In the genomic region with DNA sequence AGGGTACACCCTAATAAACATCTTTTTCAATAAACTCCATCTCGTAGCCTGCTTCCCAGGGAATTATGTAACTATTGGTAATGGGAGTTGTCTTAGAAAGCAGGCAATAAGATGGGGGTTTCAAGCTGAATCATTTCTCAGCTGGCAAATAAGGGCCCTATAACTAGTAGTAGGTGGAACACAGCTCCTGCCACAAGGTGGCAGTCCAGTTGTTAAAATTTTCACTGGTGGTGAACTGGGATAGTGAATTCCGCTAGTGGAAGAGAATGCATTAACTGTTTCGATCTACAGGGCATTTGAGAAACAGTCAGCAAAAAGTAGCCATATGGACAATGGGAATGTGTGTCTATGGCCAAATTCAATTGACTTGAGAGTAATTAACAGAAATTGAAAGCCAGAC, we compare ENCODE assay signal across 21 cellular contexts. TPM values are rescaled to one million over a fixed set of nuclear protein-coding genes. Genes with fewer than 3 reads are reported as not detected.
A peak's percentile ranks its signal among the peaks of the same experiment; 100 is the strongest.
DNase-seq lines count a peak whose midpoint lies in the region; ATAC-seq and TF ChIP-seq lines count a peak whose summit lies in the region.
"Had no signal": no experiment of that assay in that cellular context is flagged by ENCODE, and none has a peak within 500 bp of the region (broad histone marks: within the 10 kb centered on the region; RNA-seq: fewer than 3 reads in every experiment).

No MANE protein-coding gene starts in this region.

- no peak overlapping the region for H3K4me3 Mint-ChIP-seq in activated T-cell treated with anti-CD3 and anti-CD28 coated beads, Interleukin-2, amount 50 U/mL, for 4 hours
- H3K4me3 Mint-ChIP-seq: activated B cell treated with CpG ODN at 0.5 μM for 24 hours; activated CD4-positive, alpha-beta memory T cell treated with anti-CD3 and anti-CD28 coated beads for 36 hours; CD8-positive, alpha-beta memory T cell; stimulated activated effector memory CD8-positive, alpha-beta T cell treated with anti-CD3 and anti-CD28 coated beads, Interleukin-12 subunit alpha, Interleukin-12 subunit beta, amount 100 ng/mL, for 72 hours; T-helper 1 cell treated with Interleukin-12 subunit alpha and Interleukin-12 subunit beta and Interleukin-4 antibody, amounts not matched to agents 30 μg/mL and 1 μg/mL, for 36 hours had no signal

- H2AFZ ChIP-seq in OCI-LY7 (ENCODE audit: low read length): no peak overlapping the region

- ATAC-seq in foreskin keratinocyte: no peak
- no peak for ATAC-seq in activated T-cell treated with anti-CD3 and anti-CD28 coated beads, Interleukin-2, amount 50 U/mL, for 4 hours
- ATAC-seq: HepG2; stimulated activated effector memory CD8-positive, alpha-beta T cell treated with anti-CD3 and anti-CD28 coated beads, Interleukin-12 subunit alpha, Interleukin-12 subunit beta, amount 100 ng/mL, for 72 hours had no signal

- no peak overlapping the region for H3K4me2 ChIP-seq in OCI-LY7 (ENCODE audit: low read length)

- no peaks in the 10 kb centered on the region for H3K36me3 ChIP-seq in OCI-LY7 (ENCODE audit: insufficient read depth, low read length)
- H3K36me3 ChIP-seq: brain microvascular endothelial cell, prostate gland had no signal

- H3K9me3 ChIP-seq in OCI-LY7 (ENCODE audit: low read length): 0 out of 2 replicates have a peak, but pooled peaks cover 3% of the 10 kb centered on the region
- H3K9me3 ChIP-seq: prostate gland had no signal

- no peak overlapping the region for H3K27ac ChIP-seq in OCI-LY7 (ENCODE audit: low read depth, low read length, poor library complexity, severe bottlenecking)
- no peak overlapping the region for H3K27ac ChIP-seq in foreskin keratinocyte
- H3K27ac ChIP-seq: brain microvascular endothelial cell, left ventricle myocardium inferior, prostate gland had no signal

- DNase-seq in AG09309 (ENCODE audit: low read depth) (no peak), ELR (ENCODE audit: low read depth) (peak; percentile 3), OCI-LY7 (ENCODE audit: low spot score) (peak; percentile 23), foreskin keratinocyte (no peak), NCI-H510A (lab: John Stamatoyannopoulos, UW) (no peak), NCI-H2171 treated with DMSO at 0.1 percent for 48 hours (lab: John Stamatoyannopoulos, UW) (no peak)
- DNase-seq in activated T-cell treated with anti-CD3 and anti-CD28 coated beads, Interleukin-2, amount 50 U/mL, for 4 hours: no peak
- DNase-seq: activated B cell treated with CpG ODN at 0.5 μM for 24 hours; activated CD4-positive, alpha-beta memory T cell treated with anti-CD3 and anti-CD28 coated beads for 36 hours; activated gamma-delta T cell; brain microvascular endothelial cell; CD8-positive, alpha-beta memory T cell; EL; left ventricle myocardium inferior; NCI-H345; SHP77 had no signal

- H3K4me1 ChIP-seq in OCI-LY7 (ENCODE audit: insufficient read depth, low read length, poor library complexity, severe bottlenecking): no peaks in the 10 kb centered on the region
- no peaks in the 10 kb centered on the region for H3K4me1 ChIP-seq in foreskin keratinocyte
- H3K4me1 ChIP-seq: left ventricle myocardium inferior, prostate gland had no signal

- H4K20me1 ChIP-seq in OCI-LY7 (ENCODE audit: insufficient read depth, low read length): no peaks in the 10 kb centered on the region

- H3K4me3 ChIP-seq in AG09309 (ENCODE audit: control insufficient read depth, low read depth, low read length) (no peak overlapping the region), OCI-LY7 (ENCODE audit: low read depth, low read length, poor library complexity, severe bottlenecking) (no peak overlapping the region)
- H3K4me3 ChIP-seq: left ventricle myocardium inferior, prostate gland had no signal

- H3K27me3 ChIP-seq in foreskin keratinocyte: no peaks in the 10 kb centered on the region
- H3K27me3 ChIP-seq: brain microvascular endothelial cell had no signal

- BruUV-seq in OCI-LY7 (replicated peaks; lab: Mats Ljungman, UMichigan): no TSS peak

- CTCF ChIA-PET in OCI-LY7 (lab: Charles Lee; ENCODE audit: unreplicated experiment): no interaction called here

- no peaks in the 10 kb centered on the region for H3K4me1 Mint-ChIP-seq in activated T-cell treated with anti-CD3 and anti-CD28 coated beads, Interleukin-2, amount 50 U/mL, for 4 hours (ENCODE audit: low read depth)
- H3K4me1 Mint-ChIP-seq: activated B cell treated with CpG ODN at 0.5 μM for 24 hours; CD8-positive, alpha-beta memory T cell; stimulated activated effector memory CD8-positive, alpha-beta T cell treated with anti-CD3 and anti-CD28 coated beads, Interleukin-12 subunit alpha, Interleukin-12 subunit beta, amount 100 ng/mL, for 72 hours had no signal

- H3K27me3 Mint-ChIP-seq in activated T-cell treated with anti-CD3 and anti-CD28 coated beads, Interleukin-2, amount 50 U/mL, for 4 hours (ENCODE audit: low read depth): no peaks in the 10 kb centered on the region
- H3K27me3 Mint-ChIP-seq: activated B cell treated with CpG ODN at 0.5 μM for 24 hours; activated CD4-positive, alpha-beta memory T cell treated with anti-CD3 and anti-CD28 coated beads for 36 hours; CD8-positive, alpha-beta memory T cell had no signal

- no peaks in the 10 kb centered on the region for H3K9me2 ChIP-seq in OCI-LY7 (ENCODE audit: insufficient read depth, low read length)

- peak; percentile 2 for TF ChIP-seq CTCF in AG09309 (IDR thresholded peaks at IDR 0.05; ENCODE audit: control insufficient read depth, insufficient read depth, low read depth, low read length, missing control alignments)
- peak; percentile 77 for TF ChIP-seq CTCF in OCI-LY7 (conservative IDR thresholded peaks at IDR 0.05; ENCODE audit: low read length)
- peak; percentile 9 for TF ChIP-seq CTCF in foreskin keratinocyte (conservative IDR thresholded peaks at IDR 0.05)

- intact Hi-C loops in OCI-LY7 (cut with micrococcal nuclease; ENCODE audit: unreplicated experiment): no loop called here

- POLR2A ChIA-PET in OCI-LY7 (lab: Charles Lee): no interaction called here

- H3K79me2 ChIP-seq in OCI-LY7 (ENCODE audit: insufficient read depth, low read depth, low read length): no peaks in the 10 kb centered on the region

- H3K36me3 Mint-ChIP-seq in activated T-cell treated with anti-CD3 and anti-CD28 coated beads, Interleukin-2, amount 50 U/mL, for 4 hours (ENCODE audit: insufficient read depth): peaks cover 17% of the 10 kb centered on the region
- H3K36me3 Mint-ChIP-seq: stimulated activated effector memory CD8-positive, alpha-beta T cell treated with anti-CD3 and anti-CD28 coated beads, Interleukin-12 subunit alpha, Interleukin-12 subunit beta, amount 100 ng/mL, for 72 hours had no signal

- H3K9me3 Mint-ChIP-seq in activated T-cell treated with anti-CD3 and anti-CD28 coated beads, Interleukin-2, amount 50 U/mL, for 4 hours: peaks cover 53% of the 10 kb centered on the region

RNA-seq across cellular contexts. Expression of a gene that starts 27.7 kb away (rescaled TPM):
- not detected in 2 replicates for total RNA-seq in OCI-LY7 (2014; rRNA removed; shearing (Covaris generic))
- total RNA-seq in OCI-LY7 (2022): not detected in 2 replicates
- total RNA-seq in foreskin keratinocyte: 0.04 and 0.17 TPM in 2 replicates
- 0.02 TPM in 1 of 2 replicates, not detected in the other for polyA plus RNA-seq in foreskin keratinocyte
- total RNA-seq in activated T-cell treated with anti-CD3 and anti-CD28 coated beads, Interleukin-2, amount 50 U/mL, for 4 hours: under 1 TPM in 1 of 3 donors, not detected in 2; 0.08 TPM
- total RNA-seq: activated B cell treated with CpG ODN at 0.5 μM for 24 hours; activated CD4-positive, alpha-beta memory T cell treated with anti-CD3 and anti-CD28 coated beads for 36 hours; CD8-positive, alpha-beta memory T cell had no signal
- polyA plus RNA-seq: CD8-positive, alpha-beta memory T cell had no signal

RNA-seq across cellular contexts. Expression of a gene that starts 30.9 kb away (rescaled TPM):
- 0.16 and 0.95 TPM in 2 replicates for total RNA-seq in OCI-LY7 (2014; rRNA removed; shearing (Covaris generic))
- total RNA-seq in OCI-LY7 (2022) (0.70 and 1.6 TPM in 2 replicates), foreskin keratinocyte (not detected in 2 replicates)
- not detected in 2 replicates for polyA plus RNA-seq in foreskin keratinocyte
- under 1 TPM in 1 of 3 donors, not detected in 2; 0.18 TPM for total RNA-seq in activated T-cell treated with anti-CD3 and anti-CD28 coated beads, Interleukin-2, amount 50 U/mL, for 4 hours
- total RNA-seq: left ventricle myocardium inferior had no signal
- polyA plus RNA-seq: CD8-positive, alpha-beta memory T cell; HepG2; neural cell had no signal

RNA-seq across cellular contexts. Expression of a gene that starts 47.7 kb away (rescaled TPM):
- 115 and 126 TPM in 2 replicates for total RNA-seq in OCI-LY7 (2014; rRNA removed; shearing (Covaris generic))
- 103 and 113 TPM in 2 replicates for total RNA-seq in OCI-LY7 (2022)
- 29.9 and 34.6 TPM in 2 replicates for total RNA-seq in foreskin keratinocyte
- 21.6 and 24.8 TPM in 2 replicates for polyA plus RNA-seq in foreskin keratinocyte
- total RNA-seq in activated T-cell treated with anti-CD3 and anti-CD28 coated beads, Interleukin-2, amount 50 U/mL, for 4 hours: 10 to 100 TPM; 64.8 to 73.8 (median 70.4) TPM

RNA-seq across cellular contexts. Expression of a gene that starts 49.8 kb away (rescaled TPM):
- 0.22 TPM in 1 of 2 replicates, not detected in the other for total RNA-seq in OCI-LY7 (2014; rRNA removed; shearing (Covaris generic))
- total RNA-seq in OCI-LY7 (2022): not detected in 2 replicates
- total RNA-seq in foreskin keratinocyte: 0.07 TPM in 1 of 2 replicates, not detected in the other
- 0.03 TPM in 1 of 2 replicates, not detected in the other for polyA plus RNA-seq in foreskin keratinocyte
- total RNA-seq in activated T-cell treated with anti-CD3 and anti-CD28 coated beads, Interleukin-2, amount 50 U/mL, for 4 hours: under 1 TPM in 2 of 3 donors, not detected in 1; 0.08 TPM
- total RNA-seq: activated CD4-positive, alpha-beta memory T cell treated with anti-CD3 and anti-CD28 coated beads for 36 hours had no signal
- polyA plus RNA-seq: CD8-positive, alpha-beta memory T cell had no signal

RNA-seq across cellular contexts. Expression of a gene that starts 57.4 kb away (rescaled TPM):
- 1.3 and 1.8 TPM in 2 replicates for total RNA-seq in OCI-LY7 (2014; rRNA removed; shearing (Covaris generic))
- total RNA-seq in OCI-LY7 (2022) (1.7 and 1.9 TPM in 2 replicates), foreskin keratinocyte (0.04 TPM in 1 of 2 replicates, not detected in the other)
- not detected in 2 replicates for polyA plus RNA-seq in foreskin keratinocyte
- total RNA-seq in activated T-cell treated with anti-CD3 and anti-CD28 coated beads, Interleukin-2, amount 50 U/mL, for 4 hours: under 1 TPM; 0.05 to 0.11 (median 0.11) TPM
- total RNA-seq: activated CD4-positive, alpha-beta memory T cell treated with anti-CD3 and anti-CD28 coated beads for 36 hours had no signal
- polyA plus RNA-seq: CD8-positive, alpha-beta memory T cell had no signal

Comparison
In these comparisons a context has a peak if more than half of its experiments do, and no peak if none do; other contexts are left out.
1. DNase-seq: peak in ELR (single experiment) and OCI-LY7 (single experiment); none in AG09309 (single experiment), foreskin keratinocyte (0 of 2), activated T-cell treated with anti-CD3 and anti-CD28 coated beads, Interleukin-2, amount 50 U/mL, for 4 hours (single experiment), NCI-H510A (single experiment) and NCI-H2171 treated with DMSO at 0.1 percent for 48 hours (single experiment).
2. CTCF ChIP-seq: peak in every context shown above with its lines; median percentile 77 in OCI-LY7; 9 in foreskin keratinocyte; 2 in AG09309.